24 cellular contexts compared by ENCODE assay signal in the genomic region with DNA sequence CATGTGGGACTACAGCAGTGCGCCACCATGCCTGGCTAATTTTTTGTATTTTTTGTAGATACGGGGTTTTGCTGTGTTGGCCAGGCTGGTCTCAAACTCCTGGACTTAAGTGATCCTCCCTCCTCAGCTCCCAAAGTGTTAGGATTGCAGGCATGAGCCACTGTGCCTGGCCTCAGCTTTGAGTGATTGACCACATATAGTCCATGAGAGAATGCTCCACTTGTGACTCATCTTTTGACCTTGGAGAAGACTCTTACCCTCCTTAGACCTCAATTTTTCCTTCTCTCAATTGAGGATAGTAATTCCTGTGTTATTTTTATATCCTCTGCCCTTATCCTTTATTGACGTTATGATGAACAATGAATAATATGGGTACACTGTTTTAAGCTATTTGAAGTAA. TPM values are rescaled to one million over a fixed set of nuclear protein-coding genes. Genes with fewer than 3 reads are reported as not detected.
DNase-seq lines count a peak whose midpoint lies in the region; ATAC-seq, FAIRE-seq and TF ChIP-seq lines count a peak whose summit lies in the region.
"Had no signal": no experiment of that assay in that cellular context is flagged by ENCODE, and none has a peak within 500 bp of the region (broad histone marks: within the 10 kb centered on the region; RNA-seq: fewer than 3 reads in every experiment).

No MANE protein-coding gene starts in this region.

- DNase-seq in EL = peak; percentile 91
- DNase-seq in RCC 7860 (ENCODE audit: low spot score) = peak; percentile 67
- DNase-seq in epithelial cell of esophagus (ENCODE audit: low read depth) = peak; percentile 14
- DNase-seq in psoas muscle = no peak
- no peak for DNase-seq in NCI-H1092 (lab: John Stamatoyannopoulos, UW)
- no peak for DNase-seq in CD8-positive, alpha-beta memory T cell
- DNase-seq in type B pancreatic cell (ENCODE audit: extremely low spot score, unreplicated experiment) = no peak
- DNase-seq: activated CD4-positive, alpha-beta T cell treated with anti-CD3 and anti-CD28 coated beads for 4 hours; activated naive CD8-positive, alpha-beta T cell treated with anti-CD3 and anti-CD28 coated beads, Interleukin-2, amount 10 ng/mL, durations not matched to agents 7 days and 5 days; activated T-cell treated with anti-CD3 and anti-CD28 coated beads, Interleukin-2, amount 50 U/mL, for 1 hour; C1 segment of cervical spinal cord; DMS79; endodermal cell; heart left ventricle; KG1; NCI-H510A treated with DMSO at 0.1 percent for 48 hours; occipital lobe; stimulated activated naive B cell treated with anti-CD40 and anti-IgM and Interleukin-4, amounts not matched to agents 10 μg/mL and 1 μg/mL and 100 μg/mL, for 72 hours; upper lobe of left lung had no signal

- H3K4me3 ChIP-seq in epithelial cell of esophagus (ENCODE audit: low read length) = no peak overlapping the region
- no peak overlapping the region for H3K4me3 ChIP-seq in psoas muscle
- no peak overlapping the region for H3K4me3 ChIP-seq in CD8-positive, alpha-beta memory T cell (ENCODE audit: low read length)
- H3K4me3 ChIP-seq: HAP-1, heart left ventricle, smooth muscle cell, upper lobe of left lung had no signal

- CTCF ChIA-PET in CD8-positive, alpha-beta memory T cell (lab: Charles Lee) = no interaction called here

- H3K4me1 ChIP-seq in psoas muscle = no peaks in the 10 kb centered on the region
- no peaks in the 10 kb centered on the region for H3K4me1 ChIP-seq in CD8-positive, alpha-beta memory T cell (ENCODE audit: insufficient read depth, low read length)
- H3K4me1 ChIP-seq: HAP-1, heart left ventricle, upper lobe of left lung had no signal

- WGBS in psoas muscle, 3 donors = 95 to 98% (median 96%) methylated on average over 3 of the region's 3 CpGs

- POLR2A ChIA-PET in CD8-positive, alpha-beta memory T cell (lab: Charles Lee) = no interaction called here

- no peak overlapping the region for H3K27ac ChIP-seq in psoas muscle
- H3K27ac ChIP-seq in CD8-positive, alpha-beta memory T cell (ENCODE audit: low read depth, low read length) = no peak overlapping the region
- H3K27ac ChIP-seq: heart left ventricle, upper lobe of left lung had no signal

- FAIRE-seq in RCC 7860 (lab: Jason Lieb, UNC) = no peak
- FAIRE-seq: keratinocyte had no signal

- H3K36me3 ChIP-seq in psoas muscle (ENCODE audit: insufficient read depth in 1 of 2, low read depth in 1 of 2) = peaks cover 0 to 67% of the 10 kb centered on the region in 2 donors
- no peaks in the 10 kb centered on the region for H3K36me3 ChIP-seq in CD8-positive, alpha-beta memory T cell (ENCODE audit: insufficient read depth, low read length)

- no peaks in the 10 kb centered on the region for H3K9me3 Mint-ChIP-seq in CD8-positive, alpha-beta memory T cell
- no peaks in the 10 kb centered on the region for H3K9me3 Mint-ChIP-seq in type B pancreatic cell
- H3K9me3 Mint-ChIP-seq: activated naive CD8-positive, alpha-beta T cell treated with anti-CD3 and anti-CD28 coated beads, Interleukin-2, amount 10 ng/mL, durations not matched to agents 7 days and 5 days; central memory CD8-positive, alpha-beta T cell; endodermal cell; stimulated activated naive B cell treated with anti-CD40 and anti-IgM and Interleukin-4, amounts not matched to agents 10 μg/mL and 1 μg/mL and 100 μg/mL, for 72 hours had no signal

- H3K4me1 Mint-ChIP-seq in CD8-positive, alpha-beta memory T cell = no peaks in the 10 kb centered on the region
- H3K4me1 Mint-ChIP-seq in type B pancreatic cell (ENCODE audit: unreplicated experiment) = no peaks in the 10 kb centered on the region
- H3K4me1 Mint-ChIP-seq: central memory CD8-positive, alpha-beta T cell; stimulated activated naive B cell treated with anti-CD40 and anti-IgM and Interleukin-4, amounts not matched to agents 10 μg/mL and 1 μg/mL and 100 μg/mL, for 72 hours had no signal

- no peak overlapping the region for H3K27ac Mint-ChIP-seq in CD8-positive, alpha-beta memory T cell
- H3K27ac Mint-ChIP-seq in type B pancreatic cell = no peak overlapping the region
- H3K27ac Mint-ChIP-seq: activated naive CD8-positive, alpha-beta T cell treated with anti-CD3 and anti-CD28 coated beads, Interleukin-2, amount 10 ng/mL, durations not matched to agents 7 days and 5 days; endodermal cell; stimulated activated naive B cell treated with anti-CD40 and anti-IgM and Interleukin-4, amounts not matched to agents 10 μg/mL and 1 μg/mL and 100 μg/mL, for 72 hours had no signal

- no peak overlapping the region for H3K4me3 Mint-ChIP-seq in CD8-positive, alpha-beta memory T cell
- H3K4me3 Mint-ChIP-seq in type B pancreatic cell = no peak overlapping the region
- H3K4me3 Mint-ChIP-seq: activated naive CD8-positive, alpha-beta T cell treated with anti-CD3 and anti-CD28 coated beads, Interleukin-2, amount 10 ng/mL, durations not matched to agents 7 days and 5 days; central memory CD8-positive, alpha-beta T cell; endodermal cell; stimulated activated naive B cell treated with anti-CD40 and anti-IgM and Interleukin-4, amounts not matched to agents 10 μg/mL and 1 μg/mL and 100 μg/mL, for 72 hours had no signal

- intact Hi-C loops in psoas muscle (cut with DNase I) = no loop called here

- H3K9me3 ChIP-seq in psoas muscle = no peaks in the 10 kb centered on the region
- H3K9me3 ChIP-seq in CD8-positive, alpha-beta memory T cell (ENCODE audit: low read length) = no peaks in the 10 kb centered on the region
- H3K9me3 ChIP-seq: HAP-1, heart left ventricle, upper lobe of left lung had no signal

- H3K36me3 Mint-ChIP-seq in CD8-positive, alpha-beta memory T cell = peaks cover 3 to 42% (median 23%) of the 10 kb centered on the region in 3 donors
- peaks cover 4% of the 10 kb centered on the region for H3K36me3 Mint-ChIP-seq in type B pancreatic cell

- ATAC-seq in psoas muscle (peak in 3 of 4 donors; percentile 40 to 56 (median 44)), HG02973 (IDR thresholded peaks at IDR 0.05; ENCODE audit: unreplicated experiment) (no peak)
- ATAC-seq: heart left ventricle; stimulated activated naive B cell treated with anti-CD40 and anti-IgM and Interleukin-4, amounts not matched to agents 10 μg/mL and 1 μg/mL and 100 μg/mL, for 72 hours had no signal

- H3K27me3 ChIP-seq in psoas muscle (ENCODE audit: insufficient read depth in 3 of 3, low read length in 2 of 3) = no peaks in the 10 kb centered on the region
- H3K27me3 ChIP-seq in CD8-positive, alpha-beta memory T cell (ENCODE audit: insufficient read depth, low read length, poor library complexity, severe bottlenecking) = no peaks in the 10 kb centered on the region
- H3K27me3 ChIP-seq: heart left ventricle, upper lobe of left lung had no signal

- TF ChIP-seq CTCF in epithelial cell of esophagus (IDR thresholded peaks at IDR 0.05; ENCODE audit: insufficient read depth, low read depth, low read length, missing control alignments) = no peak
- no peak for TF ChIP-seq CTCF in psoas muscle (IDR thresholded peaks at IDR 0.05)
- TF ChIP-seq CTCF in type B pancreatic cell (conservative IDR thresholded peaks at IDR 0.05) = no peak

- no peaks in the 10 kb centered on the region for H3K27me3 Mint-ChIP-seq in CD8-positive, alpha-beta memory T cell
- no peaks in the 10 kb centered on the region for H3K27me3 Mint-ChIP-seq in type B pancreatic cell
- H3K27me3 Mint-ChIP-seq: activated naive CD8-positive, alpha-beta T cell treated with anti-CD3 and anti-CD28 coated beads, Interleukin-2, amount 10 ng/mL, durations not matched to agents 7 days and 5 days; central memory CD8-positive, alpha-beta T cell; stimulated activated naive B cell treated with anti-CD40 and anti-IgM and Interleukin-4, amounts not matched to agents 10 μg/mL and 1 μg/mL and 100 μg/mL, for 72 hours had no signal

RNA-seq across cellular contexts. Expression of a gene that starts 30.9 kb away (rescaled TPM):
- total RNA-seq in psoas muscle (10 to 100 TPM in 3 of 4 donors, 1 to 10 TPM in 1; 9.3 to 21.5 (median 14.0) TPM), type B pancreatic cell (ENCODE audit: low replicate concordance) (12.7 and 16.0 TPM in 2 replicates)
- 10 to 100 TPM in 2 of 3 donors, 1 to 10 TPM in 1; 9.4 to 32.1 (median 11.6) TPM for polyA plus RNA-seq in psoas muscle
- total RNA-seq in CD8-positive, alpha-beta memory T cell = 10 to 100 TPM; 18.7 to 18.9 TPM
- 19.0 TPM for polyA plus RNA-seq in CD8-positive, alpha-beta memory T cell

RNA-seq across cellular contexts. Expression of a gene that starts 52.1 kb away (rescaled TPM):
- 10 to 100 TPM in 3 of 4 donors, 1 to 10 TPM in 1; 9.4 to 23.7 (median 17.4) TPM for total RNA-seq in psoas muscle
- polyA plus RNA-seq in psoas muscle = 10 to 100 TPM in 2 of 3 donors, 1 to 10 TPM in 1; 8.5 to 11.3 (median 10.6) TPM
- total RNA-seq in CD8-positive, alpha-beta memory T cell = 10 to 100 TPM; 42.3 to 46.0 TPM
- polyA plus RNA-seq in CD8-positive, alpha-beta memory T cell = 12.8 TPM
- total RNA-seq in type B pancreatic cell (ENCODE audit: low replicate concordance) = 26.1 and 28.5 TPM in 2 replicates

RNA-seq across cellular contexts. Expression of a gene that starts 52.2 kb away (rescaled TPM):
- total RNA-seq in psoas muscle (10 to 100 TPM; 21.5 to 42.6 (median 35.7) TPM), type B pancreatic cell (ENCODE audit: low replicate concordance) (86.7 and 101 TPM in 2 replicates)
- 10 to 100 TPM in 2 of 3 donors, 1 to 10 TPM in 1; 7.2 to 13.4 (median 12.1) TPM for polyA plus RNA-seq in psoas muscle
- total RNA-seq in CD8-positive, alpha-beta memory T cell = 10 to 100 TPM; 41.3 to 51.1 TPM
- 7.5 TPM for polyA plus RNA-seq in CD8-positive, alpha-beta memory T cell

Comparison
In these comparisons a context has a peak if more than half of its experiments do, and no peak if none do; other contexts are left out.
1. DNase-seq: peak in EL (single experiment), RCC 7860 (single experiment) and epithelial cell of esophagus (single experiment); none in psoas muscle (0 of 2), NCI-H1092 (single experiment), CD8-positive, alpha-beta memory T cell (0 of 5) and type B pancreatic cell (single experiment).